In the genomic region with DNA sequence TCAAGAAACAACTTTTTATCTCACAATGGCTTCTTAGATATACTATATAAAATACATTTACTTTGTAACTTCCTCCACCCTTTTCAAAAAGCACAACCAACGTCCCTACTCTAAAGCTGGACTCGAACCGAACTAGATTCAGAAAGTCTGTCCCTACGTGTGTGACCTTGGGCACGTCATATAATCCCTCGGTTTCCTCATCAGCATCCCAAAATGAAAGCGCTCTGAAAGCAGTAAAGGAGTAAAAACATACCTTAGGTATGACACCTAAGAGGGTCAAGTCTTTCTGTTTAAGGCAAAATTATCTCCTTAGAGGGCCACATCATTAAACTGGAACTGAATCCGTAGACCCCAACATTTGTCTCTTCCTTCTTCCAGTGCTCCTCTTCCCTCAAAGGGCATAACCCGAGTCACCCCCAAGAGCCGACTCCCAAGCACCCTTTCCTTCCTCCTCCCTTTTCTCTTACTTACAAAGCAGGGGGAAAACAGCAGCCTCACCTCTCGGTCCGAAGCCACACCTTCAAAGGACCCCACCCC, we compare ENCODE assay signal across 1 cellular context.
A peak's percentile ranks its signal among the peaks of the same experiment; 100 is the strongest.
TF ChIP-seq lines count a peak whose summit lies in the region.

No MANE protein-coding gene starts in this region.

TF ChIP-seq in K562, 482 proteins besides CTCF, POLR2A, EP300 and RAD21 (continued from another document):
- peak in 1 of 2 experiments; percentile 55; a peak in 1 of 4 replicates for TF ChIP-seq SIN3A (IDR thresholded peaks at IDR 0.05; ENCODE audit: borderline replicate concordance in 2 of 2, control insufficient read depth in 1 of 2, low read depth in 2 of 2, low read length in 2 of 2)
- peak; percentile 32; the same call in 1 of the 2 replicates for TF ChIP-seq ZEB2 (IDR thresholded peaks at IDR 0.05)
- TF ChIP-seq MAFF (IDR thresholded peaks at IDR 0.05; ENCODE audit: low read length), result no peak
- TF ChIP-seq ZNF197 (CRISPR knock-in tag; IDR thresholded peaks at IDR 0.05; ENCODE audit: low read depth), result 0 out of 2 replicates have a peak, but pooled peaks have one; percentile 54
- no peak for TF ChIP-seq BRD4 (IDR thresholded peaks at IDR 0.05)
